Comparison of ENCODE assay signal across 22 cellular contexts in the genomic region with DNA sequence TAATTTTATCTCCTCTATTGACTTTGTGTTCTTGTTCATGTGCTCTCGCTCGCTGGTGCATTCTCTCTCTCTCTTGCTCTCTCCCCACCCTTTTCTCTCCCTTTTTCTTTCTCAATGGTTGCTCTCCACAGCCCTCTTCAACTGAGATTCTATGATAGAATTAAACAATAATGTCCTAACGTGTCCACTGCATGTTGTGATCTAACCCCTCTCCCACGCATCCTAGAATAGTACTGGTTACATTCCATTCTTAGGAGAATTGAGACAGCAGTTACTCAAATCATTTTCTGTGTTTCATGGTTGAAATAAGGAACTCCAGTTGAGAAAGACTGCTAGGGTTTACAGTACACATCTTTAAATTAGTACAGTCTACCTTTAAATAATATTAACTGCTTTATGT.
DNase-seq lines count a peak whose midpoint lies in the region; ATAC-seq, FAIRE-seq and TF ChIP-seq lines count a peak whose summit lies in the region.
"Had no signal": no experiment of that assay in that cellular context is flagged by ENCODE, and none has a peak within 500 bp of the region (broad histone marks: within the 10 kb centered on the region; RNA-seq: fewer than 3 reads in every experiment).

No MANE protein-coding gene starts in this region.

- peak; percentile 82 for FAIRE-seq in urothelium cell line (lab: Jason Lieb, UNC)
- FAIRE-seq: GM12891 had no signal

- no peak for TF ChIP-seq EP300 in tibial nerve (IDR thresholded peaks at IDR 0.05)

- H3K27me3 ChIP-seq in tibial nerve (no peaks in the 10 kb centered on the region), left lung (no peaks in the 10 kb centered on the region)
- H3K27me3 ChIP-seq: BLaER1 had no signal

- no peak for ATAC-seq in left lung

- H3K9me3 ChIP-seq in tibial nerve: no peaks in the 10 kb centered on the region
- no peaks in the 10 kb centered on the region for H3K9me3 ChIP-seq in left lung
- H3K9me3 ChIP-seq: BLaER1 had no signal

- no peak overlapping the region for H3K4me3 ChIP-seq in cardiac fibroblast (replicated peaks in 1 of 2; ENCODE audit: low read depth in 2 of 2, low read length in 2 of 2)
- no peak overlapping the region for H3K4me3 ChIP-seq in fibroblast of villous mesenchyme (ENCODE audit: low read depth, low read length)
- no peak overlapping the region for H3K4me3 ChIP-seq in tibial nerve
- H3K4me3 ChIP-seq in left lung: no peak overlapping the region
- H3K4me3 ChIP-seq: BLaER1 had no signal

- DNase-seq in amniotic epithelial cell (ENCODE audit: low read depth) (peak; percentile 86), cardiac fibroblast (ENCODE audit: low read depth in 2 of 2) (peak; percentile 32 to 67), fibroblast of villous mesenchyme (ENCODE audit: low read depth) (peak; percentile 73), urothelium cell line (ENCODE audit: low spot score) (no peak), tibial nerve (ENCODE audit: low spot score in 2 of 2) (no peak), NCI-H1930 (lab: John Stamatoyannopoulos, UW) (no peak), left lung (no peak), T-helper 1 cell (no peak)
- DNase-seq: CD4-positive, alpha-beta T cell; COR-L47; DMS 273 treated with DMSO at 0.1 percent for 48 hours; DND-41; GOT3; HCEC 1CT; NCI-H1417; NCI-H1694 treated with DMSO at 0.1 percent for 48 hours; NCI-H446; NCI-H526; Right ventricle myocardium superior had no signal

- TF ChIP-seq POLR2A in tibial nerve (IDR thresholded peaks at IDR 0.05): no peak

- intact Hi-C loops in left lung (cut with DNase I): no loop called here

- H3K4me1 ChIP-seq in tibial nerve (no peaks in the 10 kb centered on the region), left lung (no peaks in the 10 kb centered on the region)
- H3K4me1 ChIP-seq: BLaER1 had no signal

- no peak for TF ChIP-seq CTCF in cardiac fibroblast (IDR thresholded peaks at IDR 0.05; ENCODE audit: low read depth, low read length)
- TF ChIP-seq CTCF in fibroblast of villous mesenchyme (IDR thresholded peaks at IDR 0.05; ENCODE audit: insufficient read depth, low read depth, low read length): no peak
- no peak for TF ChIP-seq CTCF in tibial nerve (IDR thresholded peaks at IDR 0.05)
- no peak for TF ChIP-seq CTCF in left lung (IDR thresholded peaks at IDR 0.05)

- H3K27ac ChIP-seq in tibial nerve: no peak overlapping the region
- no peak overlapping the region for H3K27ac ChIP-seq in left lung
- H3K27ac ChIP-seq: BLaER1, KMS-11 had no signal

- H3K36me3 ChIP-seq in tibial nerve (no peaks in the 10 kb centered on the region), left lung (no peaks in the 10 kb centered on the region)
- H3K36me3 ChIP-seq: BLaER1 had no signal

- 54 to 61% methylated on average over 4 of the region's 4 CpGs for WGBS in tibial nerve, 2 donors

Comparison
In these comparisons a context has a peak if more than half of its experiments do, and no peak if none do; other contexts are left out.
1. DNase-seq: peak in amniotic epithelial cell (single experiment), cardiac fibroblast (2 of 2) and fibroblast of villous mesenchyme (single experiment); none in urothelium cell line (single experiment), tibial nerve (0 of 2), NCI-H1930 (0 of 2), left lung (0 of 2) and T-helper 1 cell (0 of 5).